Comparison of ENCODE assay signal across 19 cellular contexts in the genomic region with DNA sequence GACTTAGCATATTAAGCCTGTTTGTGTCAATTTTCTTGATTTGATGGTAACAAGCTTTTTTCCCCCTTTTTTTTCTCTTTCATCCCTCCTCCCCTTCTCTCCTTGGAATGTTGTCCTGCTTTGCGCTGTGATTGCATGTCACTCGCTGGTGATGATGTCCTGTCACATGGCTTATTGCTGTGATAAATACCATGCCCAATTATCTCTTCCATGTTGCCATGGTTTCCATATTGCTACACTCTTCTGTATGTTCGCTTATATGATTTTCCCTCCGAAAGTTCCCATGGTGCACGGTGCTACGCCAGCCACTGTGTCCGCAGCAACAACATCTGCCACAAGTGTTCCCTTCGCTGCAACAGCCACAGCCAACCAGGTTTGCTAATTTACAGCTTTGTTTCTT.
"Had no signal": no experiment of that assay in that cellular context is flagged by ENCODE, and none has a peak within 500 bp of the region (broad histone marks: within the 10 kb centered on the region; RNA-seq: fewer than 3 reads in every experiment).

No MANE protein-coding gene starts in this region.

- H3K9me3 ChIP-seq: body of pancreas, neutrophil, transverse colon had no signal

- H3K4me3 ChIP-seq: adrenal gland, body of pancreas, transverse colon had no signal

- H3K27ac Mint-ChIP-seq: activated CD4-positive, alpha-beta T cell treated with anti-CD3 and anti-CD28 coated beads, Interleukin-2, amount 10 ng/mL, durations not matched to agents 7 days and 5 days; activated CD8-positive, alpha-beta memory T cell treated with anti-CD3 and anti-CD28 coated beads, Interleukin-2, amount 10 ng/mL, durations not matched to agents 7 days and 5 days; endodermal cell had no signal

- H3K4me3 Mint-ChIP-seq: activated CD4-positive, alpha-beta T cell treated with anti-CD3 and anti-CD28 coated beads, Interleukin-2, amount 10 ng/mL, durations not matched to agents 7 days and 5 days; activated CD8-positive, alpha-beta memory T cell treated with anti-CD3 and anti-CD28 coated beads, Interleukin-2, amount 10 ng/mL, durations not matched to agents 7 days and 5 days; endodermal cell had no signal

- ATAC-seq: activated CD8-positive, alpha-beta memory T cell treated with anti-CD3 and anti-CD28 coated beads, Interleukin-2, amount 10 ng/mL, durations not matched to agents 7 days and 5 days; body of pancreas had no signal

- H3K27me3 Mint-ChIP-seq: activated CD4-positive, alpha-beta T cell treated with anti-CD3 and anti-CD28 coated beads, Interleukin-2, amount 10 ng/mL, durations not matched to agents 7 days and 5 days; activated CD8-positive, alpha-beta memory T cell treated with anti-CD3 and anti-CD28 coated beads, Interleukin-2, amount 10 ng/mL, durations not matched to agents 7 days and 5 days had no signal

- DNase-seq: activated CD4-positive, alpha-beta T cell treated with anti-CD3 and anti-CD28 coated beads, Interleukin-2, amount 10 ng/mL, durations not matched to agents 7 days and 5 days; activated CD8-positive, alpha-beta memory T cell treated with anti-CD3 and anti-CD28 coated beads, Interleukin-2, amount 10 ng/mL, durations not matched to agents 7 days and 5 days; activated gamma-delta T cell treated with Interleukin-2 at 50 U/mL for 16 hours; activated T-cell treated with anti-CD3 and anti-CD28 coated beads, Interleukin-2, amount 50 U/mL, for 48 hours; adrenal gland; body of pancreas; cerebellar nuclear complex; dermis blood vessel endothelial cell; endodermal cell; erythroblast; hippocampal formation; SHP77; stimulated activated CD4-positive, alpha-beta T cell treated with anti-CD3 and anti-CD28 coated beads, Interleukin-15, amount 100 ng/mL, for 24 hours; stimulated activated CD4-positive, alpha-beta T cell treated with anti-CD3 and anti-CD28 coated beads, Interleukin-4, amount 100 ng/mL, for 4 hours; substantia nigra; T1000; transverse colon had no signal

- H3K9me3 Mint-ChIP-seq: activated CD4-positive, alpha-beta T cell treated with anti-CD3 and anti-CD28 coated beads, Interleukin-2, amount 10 ng/mL, durations not matched to agents 7 days and 5 days; endodermal cell had no signal

- H3K27ac ChIP-seq: adrenal gland, body of pancreas, neutrophil, transverse colon, VCaP had no signal

- H3K27me3 ChIP-seq: adrenal gland, body of pancreas, neutrophil, transverse colon had no signal
